11 cellular contexts compared by ENCODE assay signal in the genomic region with DNA sequence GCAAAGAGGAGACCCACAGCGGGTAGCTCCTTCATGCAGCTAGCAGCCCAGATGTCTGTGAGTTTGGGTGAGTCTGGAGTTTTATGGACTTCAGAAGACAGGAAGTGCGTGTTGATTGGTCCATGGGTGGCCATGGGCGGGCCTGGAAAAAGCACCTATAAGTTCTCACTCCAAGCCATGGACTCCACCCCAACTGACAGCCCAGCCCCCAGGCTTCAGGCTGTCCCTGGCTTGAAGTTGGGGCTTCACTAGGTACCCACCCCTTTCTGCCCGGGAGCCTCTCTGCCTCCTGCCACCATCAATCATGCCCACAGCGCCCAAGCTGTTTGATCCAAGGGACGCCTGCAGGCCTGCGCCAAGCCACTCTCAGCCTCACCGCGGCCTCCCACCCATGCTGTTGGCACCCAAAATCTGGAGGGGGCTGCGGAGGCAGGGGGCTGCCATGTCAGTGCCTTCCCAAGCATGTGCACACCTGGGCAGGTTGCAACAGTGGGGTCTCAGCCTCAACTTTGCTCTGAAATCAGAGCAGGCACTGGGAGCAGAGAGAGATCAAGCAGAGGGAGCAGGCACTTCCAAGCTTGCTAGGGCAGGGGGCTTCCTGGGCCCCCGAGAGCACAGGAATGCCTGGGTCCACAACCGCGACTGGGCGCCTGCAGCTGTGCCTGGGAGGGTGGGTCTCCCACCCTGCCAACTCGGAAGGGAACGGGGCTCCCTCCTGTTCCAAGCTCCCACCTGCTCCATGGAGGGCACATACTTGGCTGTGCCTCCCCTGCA.
DNase-seq lines count a peak whose midpoint lies in the region; ATAC-seq and TF ChIP-seq lines count a peak whose summit lies in the region.
"Had no signal": no experiment of that assay in that cellular context is flagged by ENCODE, and none has a peak within 500 bp of the region (broad histone marks: within the 10 kb centered on the region; RNA-seq: fewer than 3 reads in every experiment).

No MANE protein-coding gene starts in this region.

- peak; percentile 79 for ATAC-seq in body of pancreas
- no peak for ATAC-seq in stimulated activated memory B cell treated with anti-CD40 and anti-IgM and Interleukin-4, amounts not matched to agents 10 μg/mL and 1 μg/mL and 100 μg/mL, for 72 hours
- ATAC-seq in GM18505 (IDR thresholded peaks at IDR 0.05; ENCODE audit: unreplicated experiment) = no peak
- ATAC-seq: activated T-cell treated with anti-CD3 and anti-CD28 coated beads, Interleukin-2, amount 50 U/mL, for 72 hours; T-helper 17 cell had no signal

- DNase-seq in MM.1S (no peak), body of pancreas (peak; percentile 37 to 68 (median 52)), NCI-H1092 treated with DMSO at 0.1 percent for 48 hours (lab: John Stamatoyannopoulos, UW) (no peak), HPDE6-E6E7 (ENCODE audit: extremely low spot score) (no peak)
- DNase-seq: activated T-cell treated with anti-CD3 and anti-CD28 coated beads, Interleukin-2, amount 50 U/mL, for 72 hours; NCI-H1417; T-helper 17 cell had no signal

- H3K9me3 ChIP-seq in MM.1S (replicated peaks; ENCODE audit: insufficient read depth, low read length) (no peaks in the 10 kb centered on the region), body of pancreas (no peaks in the 10 kb centered on the region), iPS-18a (ENCODE audit: control insufficient read depth, low read depth, low read length) (no peaks in the 10 kb centered on the region), subcutaneous abdominal adipose tissue (ENCODE audit: control insufficient read depth in 5 of 5, low read length in 5 of 5) (peaks cover 0 to 4% (median 0%) of the 10 kb centered on the region in 5 donors)

- H3K27me3 Mint-ChIP-seq in stimulated activated memory B cell treated with anti-CD40 and anti-IgM and Interleukin-4, amounts not matched to agents 10 μg/mL and 1 μg/mL and 100 μg/mL, for 72 hours = no peaks in the 10 kb centered on the region
- H3K27me3 Mint-ChIP-seq: T-helper 17 cell had no signal

- H3K4me1 Mint-ChIP-seq in stimulated activated memory B cell treated with anti-CD40 and anti-IgM and Interleukin-4, amounts not matched to agents 10 μg/mL and 1 μg/mL and 100 μg/mL, for 72 hours = no peaks in the 10 kb centered on the region
- H3K4me1 Mint-ChIP-seq: T-helper 17 cell had no signal

- H3K27ac ChIP-seq in MM.1S (ENCODE audit: low read length) (peak overlapping the region; percentile 89), body of pancreas (no peak overlapping the region), iPS-18a (ENCODE audit: low read length) (no peak overlapping the region), subcutaneous abdominal adipose tissue (ENCODE audit: low read depth, low read length) (no peak overlapping the region)

- H3K9ac ChIP-seq in MM.1S (ENCODE audit: low read length) = peak overlapping the region; percentile 33; the same call in 1 of the 2 replicates
- H3K9ac ChIP-seq in iPS-18a (ENCODE audit: low read length) = no peak overlapping the region
- no peak overlapping the region for H3K9ac ChIP-seq in subcutaneous abdominal adipose tissue (ENCODE audit: low read length in 5 of 5)

- peaks cover 14% of the 10 kb centered on the region for H3F3A ChIP-seq in MM.1S (ENCODE audit: insufficient read depth, low read length)

- H3K4me1 ChIP-seq in MM.1S (ENCODE audit: low read length) (peaks cover 18% of the 10 kb centered on the region), body of pancreas (no peaks in the 10 kb centered on the region), iPS-18a (ENCODE audit: control insufficient read depth, low read depth, low read length) (peaks cover 2% of the 10 kb centered on the region), subcutaneous abdominal adipose tissue (ENCODE audit: control insufficient read depth in 5 of 5, insufficient read depth in 5 of 5, low read length in 5 of 5) (peaks cover 0 to 6% (median 5%) of the 10 kb centered on the region in 5 donors)

- H3K4me2 ChIP-seq in MM.1S (ENCODE audit: low read depth, low read length) = peak overlapping the region; percentile 76

- H3K79me2 ChIP-seq in MM.1S (ENCODE audit: low read length) = no peaks in the 10 kb centered on the region

- no peaks in the 10 kb centered on the region for H3K36me3 Mint-ChIP-seq in stimulated activated memory B cell treated with anti-CD40 and anti-IgM and Interleukin-4, amounts not matched to agents 10 μg/mL and 1 μg/mL and 100 μg/mL, for 72 hours

- H3K9me3 Mint-ChIP-seq in stimulated activated memory B cell treated with anti-CD40 and anti-IgM and Interleukin-4, amounts not matched to agents 10 μg/mL and 1 μg/mL and 100 μg/mL, for 72 hours = peaks cover 2% of the 10 kb centered on the region

- H3K36me3 ChIP-seq in MM.1S (replicated peaks; ENCODE audit: insufficient read depth, low read length) (no peaks in the 10 kb centered on the region), body of pancreas (replicated peaks in 1 of 2; ENCODE audit: insufficient read depth in 1 of 2, low read depth in 2 of 2) (no peaks in the 10 kb centered on the region), iPS-18a (ENCODE audit: control insufficient read depth, low read depth, low read length) (no peaks in the 10 kb centered on the region), subcutaneous abdominal adipose tissue (ENCODE audit: control insufficient read depth in 5 of 5, insufficient read depth in 5 of 5, low read length in 5 of 5) (no peaks in the 10 kb centered on the region)

- H3K9me2 ChIP-seq in MM.1S (replicated peaks; ENCODE audit: insufficient read depth, low read length) = no peaks in the 10 kb centered on the region

- no peak for TF ChIP-seq CTCF in MM.1S (IDR thresholded peaks at IDR 0.05; ENCODE audit: low read length)
- no peak for TF ChIP-seq CTCF in body of pancreas (IDR thresholded peaks at IDR 0.05)

- no peak overlapping the region for H2AFZ ChIP-seq in MM.1S (ENCODE audit: low read length)

- no peaks in the 10 kb centered on the region for H3K27me3 ChIP-seq in MM.1S (replicated peaks; ENCODE audit: insufficient read depth, low read length)
- no peaks in the 10 kb centered on the region for H3K27me3 ChIP-seq in body of pancreas
- peaks cover 13% of the 10 kb centered on the region for H3K27me3 ChIP-seq in iPS-18a (ENCODE audit: control insufficient read depth, insufficient read depth, low read length)
- peaks cover 0 to 8% (median 4%) of the 10 kb centered on the region in 5 donors for H3K27me3 ChIP-seq in subcutaneous abdominal adipose tissue (ENCODE audit: control insufficient read depth in 5 of 5, insufficient read depth in 4 of 5, low read length in 5 of 5)

- no peak overlapping the region for H3K27ac Mint-ChIP-seq in stimulated activated memory B cell treated with anti-CD40 and anti-IgM and Interleukin-4, amounts not matched to agents 10 μg/mL and 1 μg/mL and 100 μg/mL, for 72 hours
- H3K27ac Mint-ChIP-seq: activated T-cell treated with anti-CD3 and anti-CD28 coated beads, Interleukin-2, amount 50 U/mL, for 72 hours; T-helper 17 cell had no signal

- TF ChIP-seq POLR2A in body of pancreas (IDR thresholded peaks at IDR 0.05) (peak; percentile 35 to 79 (median 72)), GM18505 (IDR thresholded peaks at IDR 0.05; ENCODE audit: borderline replicate concordance, extremely low read depth, insufficient read depth, insufficient read length) (no peak)

- 65 to 71% methylated on average over 9 to 12 of the region's 16 CpGs for WGBS in body of pancreas, 2 donors

- intact Hi-C loops in body of pancreas (cut with DNase I) = no loop called here

- peak overlapping the region; percentile 23; the same call in 1 of the 2 replicates for H3K4me3 ChIP-seq in MM.1S (ENCODE audit: low read length)
- H3K4me3 ChIP-seq in body of pancreas = peak overlapping the region in 1 of 2 donors; percentile 23
- peak overlapping the region; percentile 69 for H3K4me3 ChIP-seq in iPS-18a (ENCODE audit: low read length)
- peak overlapping the region in 3 of 5 donors; percentile 36 to 51 (median 43) for H3K4me3 ChIP-seq in subcutaneous abdominal adipose tissue (ENCODE audit: low read depth in 1 of 5, low read length in 5 of 5)

- H4K20me1 ChIP-seq in MM.1S (ENCODE audit: insufficient read depth, low read length) = no peaks in the 10 kb centered on the region

- no peak overlapping the region for H3K4me3 Mint-ChIP-seq in stimulated activated memory B cell treated with anti-CD40 and anti-IgM and Interleukin-4, amounts not matched to agents 10 μg/mL and 1 μg/mL and 100 μg/mL, for 72 hours
- H3K4me3 Mint-ChIP-seq: activated T-cell treated with anti-CD3 and anti-CD28 coated beads, Interleukin-2, amount 50 U/mL, for 72 hours; T-helper 17 cell had no signal

Comparison
In these comparisons a context has a peak if more than half of its experiments do, and no peak if none do; other contexts are left out.
1. DNase-seq: peak in body of pancreas (4 of 4); none in MM.1S (single experiment), NCI-H1092 treated with DMSO at 0.1 percent for 48 hours (single experiment) and HPDE6-E6E7 (single experiment).